In the genomic region with DNA sequence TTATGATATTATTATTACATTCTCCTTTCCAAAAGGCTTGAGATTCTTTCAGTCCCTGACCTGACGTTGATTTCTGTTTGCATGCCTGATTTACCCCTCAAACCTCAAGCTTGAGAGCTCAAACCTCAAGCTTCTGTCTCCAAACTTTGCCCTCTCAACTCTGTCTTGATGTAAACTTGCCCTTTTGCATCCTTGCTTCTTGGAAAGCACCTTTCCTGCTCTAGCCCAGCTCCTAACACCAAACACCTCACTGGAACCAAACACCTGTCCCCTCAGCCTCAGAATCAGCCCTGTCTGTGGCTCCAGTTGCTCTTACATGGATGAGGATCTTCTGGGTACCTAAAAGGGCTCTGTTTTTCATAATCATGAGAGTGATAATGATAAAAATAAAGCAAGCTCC, we compare ENCODE assay signal across 1 cellular context.
TF ChIP-seq lines count a peak whose summit lies in the region.

No MANE protein-coding gene starts in this region.

TF ChIP-seq in GM12878, 131 proteins besides CTCF, POLR2A, EP300 and RAD21 (continued from another document):
- TF ChIP-seq, protein P1, sequence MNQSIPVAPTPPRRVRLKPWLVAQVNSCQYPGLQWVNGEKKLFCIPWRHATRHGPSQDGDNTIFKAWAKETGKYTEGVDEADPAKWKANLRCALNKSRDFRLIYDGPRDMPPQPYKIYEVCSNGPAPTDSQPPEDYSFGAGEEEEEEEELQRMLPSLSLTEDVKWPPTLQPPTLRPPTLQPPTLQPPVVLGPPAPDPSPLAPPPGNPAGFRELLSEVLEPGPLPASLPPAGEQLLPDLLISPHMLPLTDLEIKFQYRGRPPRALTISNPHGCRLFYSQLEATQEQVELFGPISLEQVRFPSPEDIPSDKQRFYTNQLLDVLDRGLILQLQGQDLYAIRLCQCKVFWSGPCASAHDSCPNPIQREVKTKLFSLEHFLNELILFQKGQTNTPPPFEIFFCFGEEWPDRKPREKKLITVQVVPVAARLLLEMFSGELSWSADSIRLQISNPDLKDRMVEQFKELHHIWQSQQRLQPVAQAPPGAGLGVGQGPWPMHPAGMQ (IDR thresholded peaks at IDR 0.05; ENCODE audit: borderline replicate concordance), result no peak
- TF ChIP-seq, protein P2, sequence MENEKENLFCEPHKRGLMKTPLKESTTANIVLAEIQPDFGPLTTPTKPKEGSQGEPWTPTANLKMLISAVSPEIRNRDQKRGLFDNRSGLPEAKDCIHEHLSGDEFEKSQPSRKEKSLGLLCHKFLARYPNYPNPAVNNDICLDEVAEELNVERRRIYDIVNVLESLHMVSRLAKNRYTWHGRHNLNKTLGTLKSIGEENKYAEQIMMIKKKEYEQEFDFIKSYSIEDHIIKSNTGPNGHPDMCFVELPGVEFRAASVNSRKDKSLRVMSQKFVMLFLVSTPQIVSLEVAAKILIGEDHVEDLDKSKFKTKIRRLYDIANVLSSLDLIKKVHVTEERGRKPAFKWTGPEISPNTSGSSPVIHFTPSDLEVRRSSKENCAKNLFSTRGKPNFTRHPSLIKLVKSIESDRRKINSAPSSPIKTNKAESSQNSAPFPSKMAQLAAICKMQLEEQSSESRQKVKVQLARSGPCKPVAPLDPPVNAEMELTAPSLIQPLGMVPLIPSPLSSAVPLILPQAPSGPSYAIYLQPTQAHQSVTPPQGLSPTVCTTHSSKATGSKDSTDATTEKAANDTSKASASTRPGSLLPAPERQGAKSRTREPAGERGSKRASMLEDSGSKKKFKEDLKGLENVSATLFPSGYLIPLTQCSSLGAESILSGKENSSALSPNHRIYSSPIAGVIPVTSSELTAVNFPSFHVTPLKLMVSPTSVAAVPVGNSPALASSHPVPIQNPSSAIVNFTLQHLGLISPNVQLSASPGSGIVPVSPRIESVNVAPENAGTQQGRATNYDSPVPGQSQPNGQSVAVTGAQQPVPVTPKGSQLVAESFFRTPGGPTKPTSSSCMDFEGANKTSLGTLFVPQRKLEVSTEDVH (IDR thresholded peaks at IDR 0.05; ENCODE audit: low read depth, partially characterized antibody), result no peak
- TF ChIP-seq ZNF24 (IDR thresholded peaks at IDR 0.05) (no peak), IKZF1 (conservative IDR thresholded peaks at IDR 0.05) (peak; percentile 48; the same call in 1 of the 2 replicates), ATF2 (IDR thresholded peaks at IDR 0.05; ENCODE audit: low read length) (no peak), SMAD1 (IDR thresholded peaks at IDR 0.05; ENCODE audit: low read depth, partially characterized antibody) (no peak), GABPA (IDR thresholded peaks at IDR 0.05; ENCODE audit: low read depth) (no peak), EZH2 (IDR thresholded peaks at IDR 0.05; ENCODE audit: borderline replicate concordance, control insufficient read depth, low read depth, low read length) (no peak), NR2C1 (IDR thresholded peaks at IDR 0.05) (0 out of 2 replicates have a peak, but pooled peaks have one; percentile 20), NR2F1 (conservative IDR thresholded peaks at IDR 0.05) (0 out of 2 replicates have a peak, but pooled peaks have one; percentile 23), MLLT1 (IDR thresholded peaks at IDR 0.05) (no peak)
- TF ChIP-seq, protein P3, sequence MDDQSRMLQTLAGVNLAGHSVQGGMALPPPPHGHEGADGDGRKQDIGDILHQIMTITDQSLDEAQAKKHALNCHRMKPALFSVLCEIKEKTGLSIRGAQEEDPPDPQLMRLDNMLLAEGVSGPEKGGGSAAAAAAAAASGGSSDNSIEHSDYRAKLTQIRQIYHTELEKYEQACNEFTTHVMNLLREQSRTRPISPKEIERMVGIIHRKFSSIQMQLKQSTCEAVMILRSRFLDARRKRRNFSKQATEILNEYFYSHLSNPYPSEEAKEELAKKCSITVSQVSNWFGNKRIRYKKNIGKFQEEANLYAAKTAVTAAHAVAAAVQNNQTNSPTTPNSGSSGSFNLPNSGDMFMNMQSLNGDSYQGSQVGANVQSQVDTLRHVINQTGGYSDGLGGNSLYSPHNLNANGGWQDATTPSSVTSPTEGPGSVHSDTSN (IDR thresholded peaks at IDR 0.05; ENCODE audit: insufficient replicate concordance, low read depth, low read length), result no peak
- TF ChIP-seq, protein P4, sequence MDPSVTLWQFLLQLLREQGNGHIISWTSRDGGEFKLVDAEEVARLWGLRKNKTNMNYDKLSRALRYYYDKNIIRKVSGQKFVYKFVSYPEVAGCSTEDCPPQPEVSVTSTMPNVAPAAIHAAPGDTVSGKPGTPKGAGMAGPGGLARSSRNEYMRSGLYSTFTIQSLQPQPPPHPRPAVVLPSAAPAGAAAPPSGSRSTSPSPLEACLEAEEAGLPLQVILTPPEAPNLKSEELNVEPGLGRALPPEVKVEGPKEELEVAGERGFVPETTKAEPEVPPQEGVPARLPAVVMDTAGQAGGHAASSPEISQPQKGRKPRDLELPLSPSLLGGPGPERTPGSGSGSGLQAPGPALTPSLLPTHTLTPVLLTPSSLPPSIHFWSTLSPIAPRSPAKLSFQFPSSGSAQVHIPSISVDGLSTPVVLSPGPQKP (IDR thresholded peaks at IDR 0.05; ENCODE audit: low read depth, low read length), result no peak
- TF ChIP-seq, protein P5, sequence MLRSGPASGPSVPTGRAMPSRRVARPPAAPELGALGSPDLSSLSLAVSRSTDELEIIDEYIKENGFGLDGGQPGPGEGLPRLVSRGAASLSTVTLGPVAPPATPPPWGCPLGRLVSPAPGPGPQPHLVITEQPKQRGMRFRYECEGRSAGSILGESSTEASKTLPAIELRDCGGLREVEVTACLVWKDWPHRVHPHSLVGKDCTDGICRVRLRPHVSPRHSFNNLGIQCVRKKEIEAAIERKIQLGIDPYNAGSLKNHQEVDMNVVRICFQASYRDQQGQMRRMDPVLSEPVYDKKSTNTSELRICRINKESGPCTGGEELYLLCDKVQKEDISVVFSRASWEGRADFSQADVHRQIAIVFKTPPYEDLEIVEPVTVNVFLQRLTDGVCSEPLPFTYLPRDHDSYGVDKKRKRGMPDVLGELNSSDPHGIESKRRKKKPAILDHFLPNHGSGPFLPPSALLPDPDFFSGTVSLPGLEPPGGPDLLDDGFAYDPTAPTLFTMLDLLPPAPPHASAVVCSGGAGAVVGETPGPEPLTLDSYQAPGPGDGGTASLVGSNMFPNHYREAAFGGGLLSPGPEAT (IDR thresholded peaks at IDR 0.05; ENCODE audit: low read depth), result no peak
